ENCODE assay signal across 10 cellular contexts in the genomic region with DNA sequence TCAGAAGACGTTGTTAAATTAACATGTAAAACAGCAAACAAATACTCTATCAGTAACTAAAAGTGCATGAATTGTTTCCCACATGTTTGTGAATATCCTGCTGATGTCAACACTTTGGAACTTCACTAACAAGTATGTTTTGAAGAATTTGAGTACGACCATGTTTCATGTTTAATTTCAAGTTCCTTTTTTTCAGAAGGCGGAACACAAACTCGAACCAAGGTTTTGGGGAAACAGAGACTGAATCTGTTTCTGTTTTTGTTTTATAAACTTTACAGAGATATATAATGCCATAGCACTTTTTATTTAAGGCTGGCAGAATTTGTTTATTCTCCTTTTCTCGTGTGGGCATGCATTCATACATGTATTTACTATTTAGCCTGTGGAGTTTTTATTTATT.
DNase-seq lines count a peak whose midpoint lies in the region; ATAC-seq and TF ChIP-seq lines count a peak whose summit lies in the region.
"Had no signal": no experiment of that assay in that cellular context is flagged by ENCODE, and none has a peak within 500 bp of the region (broad histone marks: within the 10 kb centered on the region; RNA-seq: fewer than 3 reads in every experiment).

No MANE protein-coding gene starts in this region.

- no peak overlapping the region for H2BK120ac ChIP-seq in IMR-90 (ENCODE audit: low read depth, low read length)

- in situ Hi-C loops in ACHN (cut with HindIII; ENCODE audit: low pct_ligation_motif_present, low pct_unique_long_range_greater_than_20kb, low sequenced_read_pairs) (no loop called here), IMR-90 (cut with MboI; ENCODE audit: low sequenced_read_pairs) (no loop called here), HAP-1 (cut with MboI; ENCODE audit: low sequenced_read_pairs) (no loop called here)

- H3K36me3 ChIP-seq in IMR-90 (ENCODE audit: control insufficient read depth, insufficient read depth, low read length) = no peaks in the 10 kb centered on the region
- no peaks in the 10 kb centered on the region for H3K36me3 ChIP-seq in HAP-1 (replicated peaks)

- no peaks in the 10 kb centered on the region for H4K20me1 ChIP-seq in IMR-90 (ENCODE audit: insufficient read depth, low read length)

- peaks cover 4% of the 10 kb centered on the region for H3K9me1 ChIP-seq in IMR-90 (ENCODE audit: insufficient read depth, low read length)

- H3K4me1 ChIP-seq in IMR-90 (ENCODE audit: control insufficient read depth, insufficient read depth, low read length) (peaks cover 16% of the 10 kb centered on the region), HAP-1 (peaks cover 35% of the 10 kb centered on the region)

- H3K27ac Mint-ChIP-seq in mesothelial cell of epicardium = peak overlapping the region; percentile 86
- H3K27ac Mint-ChIP-seq: immature natural killer cell had no signal

- no peak overlapping the region; the same call in 1 of the 2 replicates for H3K23ac ChIP-seq in IMR-90 (ENCODE audit: low read depth, low read length)

- intact Hi-C loops in IMR-90 (cut with micrococcal nuclease) = loop anchor here (2.0 to 10.0 kb wide), 3 partner anchors 91 to 515 kb away; no protein-coding TSS in a partner anchor

- CTCF ChIA-PET in IMR-90 (lab: Yijun Ruan, JAX) = no interaction called here

- DNase-seq in ACHN (peak; percentile 17), IMR-90 (peak; percentile 27), cardiac fibroblast (ENCODE audit: low read depth in 2 of 2) (peak; percentile 24 to 41), mesothelial cell of epicardium (ENCODE audit: low spot score in 2 of 2, unreplicated experiment in 2 of 2) (no peak), GM19238 (ENCODE audit: insufficient read length, low spot score) (no peak), HAP-1 (ENCODE audit: low spot score in 2 of 2) (no peak), AG20443 (ENCODE audit: low spot score) (no peak)
- DNase-seq in stimulated activated CD4-positive, alpha-beta T cell treated with anti-CD3 and anti-CD28 coated beads, Interleukin-4, amount 100 ng/mL, for 24 hours = no peak
- DNase-seq: immature natural killer cell, NCI-H82 had no signal

- peak overlapping the region; percentile 23; the same call in 1 of the 2 replicates for H4K5ac ChIP-seq in IMR-90 (ENCODE audit: low read depth, low read length)

- no peak overlapping the region for H3K9ac ChIP-seq in IMR-90 (ENCODE audit: low read depth, low read length)

- no peaks in the 10 kb centered on the region for H3K27me3 Mint-ChIP-seq in mesothelial cell of epicardium (ENCODE audit: low read depth)

- H2AFZ ChIP-seq in IMR-90 (replicated peaks; ENCODE audit: low read length, poor library complexity) = no peak overlapping the region

- H3K4me3 ChIP-seq in IMR-90 (ENCODE audit: insufficient read depth, low read depth, low read length) (no peak overlapping the region), cardiac fibroblast (replicated peaks in 1 of 2; ENCODE audit: low read depth in 2 of 2, low read length in 2 of 2) (no peak overlapping the region), HAP-1 (no peak overlapping the region)

- no peak overlapping the region for H4K91ac ChIP-seq in IMR-90 (ENCODE audit: insufficient read depth, low read depth, low read length)

- peak overlapping the region; percentile 25; the same call in 1 of the 2 replicates for H3K18ac ChIP-seq in IMR-90 (ENCODE audit: low read depth, low read length)

- TF ChIP-seq RAD21 in IMR-90 (IDR thresholded peaks at IDR 0.05; ENCODE audit: low read length) = no peak

- no peak overlapping the region for H3K56ac ChIP-seq in IMR-90 (ENCODE audit: extremely low read depth, insufficient read depth, low read length)

- H4K8ac ChIP-seq in IMR-90 (ENCODE audit: low read depth in 2 of 2, low read length in 2 of 2) = peak overlapping the region in 1 of 2 experiments; percentile 71; a peak in 1 of 4 replicates

- no peak for TF ChIP-seq CTCF in IMR-90 (conservative IDR thresholded peaks at IDR 0.05; ENCODE audit: low read depth, low read length)
- TF ChIP-seq CTCF in cardiac fibroblast (IDR thresholded peaks at IDR 0.05; ENCODE audit: low read depth, low read length) = no peak
- no peak for TF ChIP-seq CTCF in mesothelial cell of epicardium (IDR thresholded peaks at IDR 0.05; ENCODE audit: unreplicated experiment)

- peak overlapping the region; percentile 34; the same call in 1 of the 2 replicates for H3K14ac ChIP-seq in IMR-90 (replicated peaks; ENCODE audit: low read depth, low read length)

- no CpG with 5 or more reads among the region's 5 CpGs for WGBS in IMR-90 (ENCODE audit: extremely low coverage in 2 of 2, insufficient read length in 1 of 2), 2 experiments

- no peak overlapping the region for H3K27ac ChIP-seq in IMR-90 (ENCODE audit: insufficient read depth, low read length)

- dilution Hi-C loops in IMR-90 (cut with HindIII; ENCODE audit: low sequenced_read_pairs, unreplicated experiment) = no loop called here

- peak overlapping the region; percentile 18; the same call in 1 of the 2 replicates for H3K4ac ChIP-seq in IMR-90 (ENCODE audit: low read depth, low read length)

- no peak overlapping the region for H3K4me2 ChIP-seq in IMR-90 (ENCODE audit: low read depth, low read length)

- TF ChIP-seq POLR2A in IMR-90 (IDR thresholded peaks at IDR 0.05; ENCODE audit: low read depth, low read length) = no peak

- H3K27me3 ChIP-seq in IMR-90 (ENCODE audit: control insufficient read depth, insufficient read depth, low read length) = no peaks in the 10 kb centered on the region
- H3K27me3 ChIP-seq in HAP-1 (ENCODE audit: low read depth) = no peaks in the 10 kb centered on the region

- H2BK20ac ChIP-seq in IMR-90 (ENCODE audit: low read depth, low read length) = peak overlapping the region; percentile 72; the same call in 1 of the 2 replicates

- H3K9me3 ChIP-seq in IMR-90 (ENCODE audit: control insufficient read depth, insufficient read depth, low read length) = no peaks in the 10 kb centered on the region
- no peaks in the 10 kb centered on the region for H3K9me3 ChIP-seq in HAP-1

- no peak for ATAC-seq in IMR-90 (ENCODE audit: low read depth)

- no peaks in the 10 kb centered on the region for H3K36me3 Mint-ChIP-seq in mesothelial cell of epicardium
- H3K36me3 Mint-ChIP-seq: immature natural killer cell had no signal

- H3K9me3 Mint-ChIP-seq in mesothelial cell of epicardium = no peaks in the 10 kb centered on the region
- H3K9me3 Mint-ChIP-seq: immature natural killer cell had no signal

- no peak overlapping the region for H3K4me3 Mint-ChIP-seq in mesothelial cell of epicardium
- H3K4me3 Mint-ChIP-seq: immature natural killer cell had no signal

- POLR2A ChIA-PET in IMR-90 (lab: Charles Lee; ENCODE audit: unreplicated experiment) = interaction anchor here (1.3 kb wide), 1 partner anchor 510 kb away, joined by 3 read pairs; a partner anchor contains a TSS

- no peak overlapping the region for H2BK15ac ChIP-seq in IMR-90 (ENCODE audit: low read depth, low read length)

- H2BK5ac ChIP-seq in IMR-90 (ENCODE audit: low read depth, low read length, poor library complexity, severe bottlenecking) = no peak overlapping the region

- H3K79me1 ChIP-seq in IMR-90 (ENCODE audit: low read depth in 1 of 2, low read length in 2 of 2) = no peaks in the 10 kb centered on the region

- BruUV-seq in IMR-90 (replicated peaks; lab: Mats Ljungman, UMichigan) = no TSS peak

- H3K4me1 Mint-ChIP-seq in mesothelial cell of epicardium = peaks cover 53% of the 10 kb centered on the region
- H3K4me1 Mint-ChIP-seq: immature natural killer cell had no signal

- H2AK5ac ChIP-seq in IMR-90 (ENCODE audit: low read depth, low read length) = no peak overlapping the region

- no peak overlapping the region for H2AK9ac ChIP-seq in IMR-90 (replicated peaks; ENCODE audit: low read depth, low read length, poor library complexity)

TF ChIP-seq in IMR-90, 13 proteins besides CTCF, POLR2A, EP300 and RAD21:
- TF ChIP-seq MXI1 (IDR thresholded peaks at IDR 0.05; ENCODE audit: borderline replicate concordance, low read depth, low read length) (no peak), MAFK (IDR thresholded peaks at IDR 0.05; ENCODE audit: low read depth, low read length) (peak; percentile 42; the same call in 1 of the 2 replicates), CEBPB (IDR thresholded peaks at IDR 0.05; ENCODE audit: low read depth, low read length) (no peak), BHLHE40 (IDR thresholded peaks at IDR 0.05; ENCODE audit: low read depth, low read length) (no peak)
TF ChIP-seq in IMR-90: peak in this region for 1.

Comparison
In these comparisons a context has a peak if more than half of its experiments do, and no peak if none do; other contexts are left out.
1. DNase-seq: peak in ACHN (single experiment), IMR-90 (single experiment) and cardiac fibroblast (2 of 2); none in mesothelial cell of epicardium (0 of 2), stimulated activated CD4-positive, alpha-beta T cell treated with anti-CD3 and anti-CD28 coated beads, Interleukin-4, amount 100 ng/mL, for 24 hours (single experiment), GM19238 (single experiment), HAP-1 (0 of 2) and AG20443 (single experiment).